In genomic region chr14:102690509-102691286, GRCh38 we compare ENCODE assay signal across 19 cellular contexts.
DNase-seq lines count a peak whose midpoint lies in the region; ATAC-seq and TF ChIP-seq lines count a peak whose summit lies in the region.
"Had no signal": no experiment of that assay in that cellular context is flagged by ENCODE, and none has a peak within 500 bp of the region (broad histone marks: within the 10 kb centered on the region; RNA-seq: fewer than 3 reads in every experiment).

No MANE protein-coding gene starts in this region.

- 51 to 53% methylated on average over 11 of the region's 11 CpGs for WGBS in body of pancreas, 2 donors

- H3K27ac Mint-ChIP-seq in Caco-2 (ENCODE audit: unreplicated experiment) (no peak overlapping the region), nephron progenitor cell (peak overlapping the region; percentile 37)
- H3K27ac Mint-ChIP-seq: activated T-helper 2 cell treated with anti-CD3 and anti-CD28 coated beads, Interferon-gamma antibody, Interleukin-2, Interleukin-4, amounts not matched to agents 10 μg/mL and 5 μg/mL and 100 μg/mL, durations not matched to agents 14 hours and 24 hours and 36 hours had no signal

- TF ChIP-seq CTCF in Caco-2 (IDR thresholded peaks at IDR 0.05; ENCODE audit: insufficient read depth in 1 of 2, low read depth in 1 of 2, low read length in 1 of 2, severe bottlenecking in 1 of 2, unreplicated experiment in 1 of 2) (no peak), body of pancreas (IDR thresholded peaks at IDR 0.05) (no peak), nephron progenitor cell (IDR thresholded peaks at IDR 0.05) (no peak)

- H3K9me3 ChIP-seq in Caco-2 (no peaks in the 10 kb centered on the region), body of pancreas (no peaks in the 10 kb centered on the region)
- H3K9me3 ChIP-seq: gastrocnemius medialis, MG63, thyroid gland had no signal

- ATAC-seq in body of pancreas, result peak; percentile 60
- ATAC-seq: gastrocnemius medialis had no signal

- CTCF ChIA-PET in Caco-2 (lab: Charles Lee), result interaction anchor here (0.6 to 1.5 kb wide), 2 partner anchors 124 to 166 kb away, joined by 3 to 4 read pairs; no protein-coding TSS in a partner anchor

- H3K36me3 Mint-ChIP-seq in Caco-2 (ENCODE audit: insufficient read depth, unreplicated experiment) (peaks cover 6% of the 10 kb centered on the region), nephron progenitor cell (ENCODE audit: low read depth) (peaks cover 4% of the 10 kb centered on the region)

- intact Hi-C loops in Caco-2 (cut with micrococcal nuclease; ENCODE audit: unreplicated experiment) (loop anchor here (5.0 kb wide), 2 partner anchors 98 to 168 kb away; partner anchors contain the start of gene RCOR1), body of pancreas (cut with DNase I) (loop anchor here (10.0 kb wide), 1 partner anchor 234 kb away; the partner anchor contains the start of gene AMN)

- peak overlapping the region in 1 of 4 donors; percentile 16 for H3K27ac ChIP-seq in body of pancreas
- H3K27ac ChIP-seq: gastrocnemius medialis, thyroid gland had no signal

- no TSS peak for BruUV-seq in Caco-2 (replicated peaks; lab: Mats Ljungman, UMichigan)

- H3K4me3 ChIP-seq in Caco-2 (ENCODE audit: low read depth, low read length), result no peak overlapping the region
- no peak overlapping the region for H3K4me3 ChIP-seq in body of pancreas
- H3K4me3 ChIP-seq: gastrocnemius medialis, lung, MG63, thyroid gland had no signal

- peak; percentile 52 to 62 for DNase-seq in Caco-2
- DNase-seq in MV-4-11 (lab: John Stamatoyannopoulos, UW), result peak; percentile 69
- peak; percentile 20 to 54 (median 37) for DNase-seq in body of pancreas
- DNase-seq in nephron progenitor cell, result no peak
- no peak for DNase-seq in NCI-H82 (lab: John Stamatoyannopoulos, UW)
- DNase-seq in T-helper 1 cell, result no peak
- DNase-seq in HuH-7 (ENCODE audit: low spot score), result no peak
- no peak for DNase-seq in RPMI8226
- DNase-seq: activated CD8-positive, alpha-beta memory T cell treated with anti-CD3 and anti-CD28 coated beads for 24 hours; aorta; CD8-positive, alpha-beta memory T cell; gastrocnemius medialis; MG63; NCI-H2171 treated with DMSO at 0.1 percent for 48 hours; stimulated activated CD4-positive, alpha-beta T cell treated with anti-CD3 and anti-CD28 coated beads, Interleukin-2, amount 100 ng/mL, for 48 hours; stimulated activated CD8-positive, alpha-beta memory T cell treated with anti-CD3 and anti-CD28 coated beads, Interleukin-4, amount 100 ng/mL, for 48 hours; thyroid gland had no signal

- H3K4me1 Mint-ChIP-seq in Caco-2 (ENCODE audit: low read depth, unreplicated experiment), result peaks cover 24% of the 10 kb centered on the region
- peaks cover 36% of the 10 kb centered on the region for H3K4me1 Mint-ChIP-seq in nephron progenitor cell

- peaks cover 24% of the 10 kb centered on the region for H3K4me1 ChIP-seq in Caco-2
- H3K4me1 ChIP-seq in body of pancreas, result peaks cover 19% of the 10 kb centered on the region

- TF ChIP-seq POLR2A in body of pancreas (IDR thresholded peaks at IDR 0.05), result no peak

- H3K36me3 ChIP-seq in Caco-2 (ENCODE audit: control insufficient read depth, insufficient read depth, low read length), result no peaks in the 10 kb centered on the region
- no peaks in the 10 kb centered on the region for H3K36me3 ChIP-seq in body of pancreas (replicated peaks in 1 of 2; ENCODE audit: insufficient read depth in 1 of 2, low read depth in 2 of 2)
- H3K36me3 ChIP-seq: gastrocnemius medialis, MG63, thyroid gland had no signal

- POLR2A ChIA-PET in Caco-2 (lab: Charles Lee), result no interaction called here

- no peaks in the 10 kb centered on the region for H3K9me3 Mint-ChIP-seq in Caco-2 (ENCODE audit: unreplicated experiment)
- no peaks in the 10 kb centered on the region for H3K9me3 Mint-ChIP-seq in nephron progenitor cell
- H3K9me3 Mint-ChIP-seq: activated T-helper 2 cell treated with anti-CD3 and anti-CD28 coated beads, Interferon-gamma antibody, Interleukin-2, Interleukin-4, amounts not matched to agents 10 μg/mL and 5 μg/mL and 100 μg/mL, durations not matched to agents 14 hours and 24 hours and 36 hours; CD8-positive, alpha-beta memory T cell had no signal

- H3K27me3 ChIP-seq in Caco-2 (replicated peaks; ENCODE audit: control insufficient read depth, insufficient read depth, low read length) (no peaks in the 10 kb centered on the region; the same call in 1 of the 2 replicates), body of pancreas (no peaks in the 10 kb centered on the region)
- H3K27me3 ChIP-seq: gastrocnemius medialis, MG63, thyroid gland had no signal

- H3K4me3 Mint-ChIP-seq in Caco-2 (ENCODE audit: unreplicated experiment), result no peak overlapping the region
- no peak overlapping the region for H3K4me3 Mint-ChIP-seq in nephron progenitor cell
- H3K4me3 Mint-ChIP-seq: CD8-positive, alpha-beta memory T cell had no signal

- H3K27me3 Mint-ChIP-seq in Caco-2 (ENCODE audit: insufficient read depth, unreplicated experiment), result no peaks in the 10 kb centered on the region
- H3K27me3 Mint-ChIP-seq in nephron progenitor cell (ENCODE audit: low read depth, poor library complexity), result no peaks in the 10 kb centered on the region
- H3K27me3 Mint-ChIP-seq: CD8-positive, alpha-beta memory T cell had no signal

Comparison
In these comparisons a context has a peak if more than half of its experiments do, and no peak if none do; other contexts are left out.
1. DNase-seq: peak in Caco-2 (2 of 2), MV-4-11 (single experiment) and body of pancreas (4 of 4); none in nephron progenitor cell (single experiment), NCI-H82 (single experiment), T-helper 1 cell (0 of 5), HuH-7 (single experiment) and RPMI8226 (single experiment).